ENCODE assay signal across 1 cellular context in genomic region chr17:75047398-75048098, GRCh38.
TF ChIP-seq lines count a peak whose summit lies in the region.

No MANE protein-coding gene starts in this region.

TF ChIP-seq in endothelial cell of umbilical vein, 7 proteins besides CTCF, POLR2A, EP300 and RAD21 (continued from another document):
- TF ChIP-seq POLR2AphosphoS5 (IDR thresholded peaks at IDR 0.05; ENCODE audit: insufficient read depth, low read depth, low read length) = no peak
- TF ChIP-seq MAX (IDR thresholded peaks at IDR 0.05; ENCODE audit: insufficient read depth, insufficient read length) = no peak
- no peak for TF ChIP-seq JUN (IDR thresholded peaks at IDR 0.05; ENCODE audit: borderline replicate concordance, insufficient read depth, insufficient read length, low read depth)
- TF ChIP-seq GATA2 (IDR thresholded peaks at IDR 0.05; ENCODE audit: insufficient read depth, insufficient read length, low read depth, low read length) = no peak
- no peak for TF ChIP-seq EZH2 (IDR thresholded peaks at IDR 0.05; ENCODE audit: borderline replicate concordance, low read depth, low read length, severe bottlenecking)
